In the genomic region with DNA sequence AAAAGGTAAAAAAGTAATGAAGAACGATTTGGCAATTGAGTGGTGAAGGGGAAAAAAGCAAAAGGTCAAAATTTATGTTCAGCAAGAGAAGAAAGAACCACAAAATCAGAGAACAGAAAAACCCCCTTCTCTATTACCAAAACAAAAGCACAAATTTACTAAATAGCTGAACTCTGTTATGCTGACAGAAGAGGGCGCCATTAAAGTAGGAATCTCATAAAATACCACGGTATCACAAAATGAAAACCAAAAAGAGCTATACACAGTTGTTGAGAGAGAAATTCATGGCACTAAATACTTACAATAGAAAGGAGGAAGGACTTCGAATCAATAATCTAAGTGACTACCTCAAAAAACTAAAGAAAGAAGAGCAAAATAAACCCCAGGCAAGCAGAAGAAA, we compare ENCODE assay signal across 13 cellular contexts.
DNase-seq lines count a peak whose midpoint lies in the region; ATAC-seq, FAIRE-seq and TF ChIP-seq lines count a peak whose summit lies in the region.
"Had no signal": no experiment of that assay in that cellular context is flagged by ENCODE, and none has a peak within 500 bp of the region (broad histone marks: within the 10 kb centered on the region; RNA-seq: fewer than 3 reads in every experiment).

No MANE protein-coding gene starts in this region.

- no peak for TF ChIP-seq CTCF in cardiac muscle cell (IDR thresholded peaks at IDR 0.05; ENCODE audit: low read depth, low read length)
- TF ChIP-seq CTCF in left ventricle myocardium inferior (IDR thresholded peaks at IDR 0.05; ENCODE audit: borderline replicate concordance): no peak
- peak in 1 of 3 experiments; percentile 32; a peak in 2 of 4 replicates for TF ChIP-seq CTCF in H1 (IDR thresholded peaks at IDR 0.05; ENCODE audit: control extremely low read depth in 1 of 3, insufficient read depth in 1 of 3, low read depth in 1 of 3, low read length in 3 of 3)
- TF ChIP-seq CTCF in type B pancreatic cell (conservative IDR thresholded peaks at IDR 0.05): peak; percentile 74

- no peaks in the 10 kb centered on the region for H3K36me3 ChIP-seq in cardiac muscle cell
- H3K36me3 ChIP-seq in left ventricle myocardium inferior: no peaks in the 10 kb centered on the region
- H3K36me3 ChIP-seq in H1 (ENCODE audit: control insufficient read depth in 2 of 4, insufficient read depth in 4 of 4, low read length in 3 of 4): no peaks in the 10 kb centered on the region

- CTCF ChIA-PET in H1 (lab: Charles Lee; ENCODE audit: partially characterized antibody): interaction anchor here (0.6 to 1.5 kb wide), 12 partner anchors 10 to 629 kb away, joined by 3 to 6 read pairs (median 3); no protein-coding TSS in a partner anchor

- no peaks in the 10 kb centered on the region for H4K20me1 ChIP-seq in H1 (replicated peaks in 1 of 2; ENCODE audit: control insufficient read depth in 1 of 2, insufficient read depth in 2 of 2, low read length in 2 of 2)

- no peak overlapping the region for H4K5ac ChIP-seq in H1 (ENCODE audit: insufficient read length, low read depth, low read length)

- H3K27ac ChIP-seq in cardiac muscle cell (no peak overlapping the region), left ventricle myocardium inferior (replicated peaks) (no peak overlapping the region), H1 (ENCODE audit: low read depth, low read length) (no peak overlapping the region)

- no peak overlapping the region; the same call in 1 of the 2 replicates for H2AFZ ChIP-seq in H1 (ENCODE audit: low read length)

- no peak overlapping the region for H3K14ac ChIP-seq in H1 (ENCODE audit: insufficient read length)

- H3K4me1 ChIP-seq in cardiac muscle cell (ENCODE audit: low read depth) (no peaks in the 10 kb centered on the region), left ventricle myocardium inferior (no peaks in the 10 kb centered on the region), H1 (replicated peaks in 1 of 4; ENCODE audit: control insufficient read depth in 3 of 4, insufficient read depth in 4 of 4, low read length in 3 of 4) (no peaks in the 10 kb centered on the region)

- H2BK12ac ChIP-seq in H1 (ENCODE audit: low read depth, low read length): no peak overlapping the region

- no peak overlapping the region for H3K4me2 ChIP-seq in H1 (ENCODE audit: insufficient read depth in 1 of 2, low read depth in 2 of 2, low read length in 2 of 2)

- H3K23ac ChIP-seq in H1 (ENCODE audit: insufficient read length): no peak overlapping the region

- no peaks in the 10 kb centered on the region for H3K27me3 ChIP-seq in cardiac muscle cell
- no peaks in the 10 kb centered on the region for H3K27me3 ChIP-seq in left ventricle myocardium inferior (ENCODE audit: low read depth)
- no peaks in the 10 kb centered on the region for H3K27me3 ChIP-seq in H1 (replicated peaks in 1 of 4; ENCODE audit: control insufficient read depth in 3 of 4, extremely low read depth in 1 of 4, insufficient read depth in 3 of 4, low read length in 3 of 4)

- no peak overlapping the region for H2BK15ac ChIP-seq in H1 (ENCODE audit: low read length)

- no peak overlapping the region for H2BK20ac ChIP-seq in H1 (ENCODE audit: low read length)

- peaks cover 15% of the 10 kb centered on the region for H3K27me3 Mint-ChIP-seq in type B pancreatic cell

- H3K27ac Mint-ChIP-seq in type B pancreatic cell: no peak overlapping the region
- H3K27ac Mint-ChIP-seq: dendritic cell treated with granulocyte-macrophage colony-stimulating factor and Interleukin-4, amounts not matched to agents 40 ng/mL and 50 ng/mL, for 4 days had no signal

- H3K23me2 ChIP-seq in H1 (ENCODE audit: low read depth, low read length): no peaks in the 10 kb centered on the region

- H3K9ac ChIP-seq in H1 (replicated peaks in 1 of 4; ENCODE audit: extremely low read depth in 1 of 4, low read depth in 3 of 4, low read length in 3 of 4): no peak overlapping the region

- H3K79me2 ChIP-seq in H1 (ENCODE audit: control insufficient read depth in 1 of 2, insufficient read depth in 2 of 2, low read length in 2 of 2): no peaks in the 10 kb centered on the region

- H2AK5ac ChIP-seq in H1 (ENCODE audit: low read depth, low read length): no peak overlapping the region

- no peak for TF ChIP-seq EP300 in H1 (IDR thresholded peaks at IDR 0.05; ENCODE audit: borderline replicate concordance in 1 of 2, low read depth in 2 of 2, low read length in 2 of 2)

- no peaks in the 10 kb centered on the region for H3K36me3 Mint-ChIP-seq in type B pancreatic cell

- ATAC-seq in HG03135 (IDR thresholded peaks at IDR 0.05; ENCODE audit: unreplicated experiment): no peak

- H2BK120ac ChIP-seq in H1 (replicated peaks; ENCODE audit: low read depth, low read length): no peak overlapping the region

- WGBS in H1 (ENCODE audit: extremely low coverage in 1 of 2, insufficient coverage in 1 of 2, insufficient read length in 1 of 2, insufficient replicate concordance in 2 of 2, low coverage in 1 of 2, low lambda C conversion rate in 2 of 2, missing lambda C conversion rate in 1 of 2), 2 experiments: 12% methylated on average over 3 of the region's 4 CpGs; no CpG with 5 or more reads in 1 of the 2 experiments

- no peak overlapping the region for H3K4me3 ChIP-seq in cardiac muscle cell
- no peak overlapping the region for H3K4me3 ChIP-seq in left ventricle myocardium inferior
- H3K4me3 ChIP-seq in H1 (ENCODE audit: extremely low read depth in 1 of 4, insufficient read depth in 2 of 4, low read depth in 3 of 4, low read length in 4 of 4): no peak overlapping the region

- no peaks in the 10 kb centered on the region for H3K79me1 ChIP-seq in H1 (ENCODE audit: low read depth, low read length)

- POLR2A ChIA-PET in H1 (lab: Charles Lee; ENCODE audit: partially characterized antibody): interaction anchor here (1.3 kb wide), 1 partner anchor 475 kb away, joined by 3 read pairs; no protein-coding TSS in a partner anchor

- H3K18ac ChIP-seq in H1 (ENCODE audit: extremely low read depth, low read length): no peak overlapping the region

- peak; percentile 24 for FAIRE-seq in H1 (lab: Jason Lieb, UNC)

- intact Hi-C loops in left ventricle myocardium inferior (cut with micrococcal nuclease): no loop called here

- H3K4me3 Mint-ChIP-seq in type B pancreatic cell: no peak overlapping the region
- H3K4me3 Mint-ChIP-seq: dendritic cell treated with granulocyte-macrophage colony-stimulating factor and Interleukin-4, amounts not matched to agents 40 ng/mL and 50 ng/mL, for 4 days had no signal

- H4K91ac ChIP-seq in H1 (replicated peaks; ENCODE audit: insufficient read length, low read length): no peak overlapping the region

- DNase-seq in cardiac muscle cell (ENCODE audit: low read depth in 1 of 2, low spot score in 1 of 2) (peak; percentile 0 to 13), left ventricle myocardium inferior (no peak), NCI-H748 treated with DMSO at 0.1 percent for 48 hours (lab: John Stamatoyannopoulos, UW) (peak; percentile 14), H1 (ENCODE audit: low read depth in 1 of 2, low spot score in 2 of 2) (no peak), type B pancreatic cell (ENCODE audit: extremely low spot score, unreplicated experiment) (no peak), NCI-H2196 (lab: John Stamatoyannopoulos, UW; ENCODE audit: unreplicated experiment) (no peak), NCI-H2029 (lab: John Stamatoyannopoulos, UW) (no peak)
- DNase-seq: activated effector memory CD4-positive, alpha-beta T cell treated with Interleukin-2 at 50 U/mL for 16 hours; NCI-H345; stimulated activated CD4-positive, alpha-beta T cell treated with anti-CD3 and anti-CD28 coated beads, Interleukin-4, amount 100 ng/mL, for 1 hour; substantia nigra had no signal

- no peaks in the 10 kb centered on the region for H3K4me1 Mint-ChIP-seq in type B pancreatic cell (ENCODE audit: unreplicated experiment)

- no peak overlapping the region for H3K4ac ChIP-seq in H1 (replicated peaks; ENCODE audit: insufficient read length, low read depth, low read length)

- H2BK5ac ChIP-seq in H1 (ENCODE audit: low read depth, low read length): no peak overlapping the region

- H4K8ac ChIP-seq in H1 (ENCODE audit: extremely low read depth, insufficient read depth, low read length): no peak overlapping the region

- no peak overlapping the region for H3K56ac ChIP-seq in H1 (replicated peaks; ENCODE audit: insufficient read length, low read depth, low read length)

- H3K9me3 ChIP-seq in cardiac muscle cell (ENCODE audit: low read depth): no peaks in the 10 kb centered on the region
- peaks cover 11% of the 10 kb centered on the region for H3K9me3 ChIP-seq in left ventricle myocardium inferior (replicated peaks)
- no peaks in the 10 kb centered on the region for H3K9me3 ChIP-seq in H1 (ENCODE audit: insufficient read depth in 2 of 2, low read depth in 1 of 2, low read length in 1 of 2)

- TF ChIP-seq POLR2A in H1 (IDR thresholded peaks at IDR 0.05; ENCODE audit: control extremely low read depth in 1 of 2, low read depth in 2 of 2, low read length in 2 of 2): no peak

- no peaks in the 10 kb centered on the region for H3K9me3 Mint-ChIP-seq in type B pancreatic cell
- H3K9me3 Mint-ChIP-seq: dendritic cell treated with granulocyte-macrophage colony-stimulating factor and Interleukin-4, amounts not matched to agents 40 ng/mL and 50 ng/mL, for 4 days had no signal

- peak; percentile 51 to 52 for TF ChIP-seq RAD21 in H1 (IDR thresholded peaks at IDR 0.05 in 1 of 2, conservative IDR thresholded peaks at IDR 0.05 in 1 of 2; ENCODE audit: low read depth in 2 of 2, low read length in 2 of 2)

TF ChIP-seq in H1, 55 proteins besides CTCF, POLR2A, EP300 and RAD21:
- TF ChIP-seq TAF1 (IDR thresholded peaks at IDR 0.05; ENCODE audit: low read depth, low read length) (no peak), JUN (IDR thresholded peaks at IDR 0.05; ENCODE audit: low read depth, low read length) (no peak), YY1 (IDR thresholded peaks at IDR 0.05; ENCODE audit: low read depth, low read length) (no peak), HDAC6 (IDR thresholded peaks at IDR 0.05; ENCODE audit: low read depth, low read length) (no peak)

Comparison
In these comparisons a context has a peak if more than half of its experiments do, and no peak if none do; other contexts are left out.
1. DNase-seq: peak in cardiac muscle cell (2 of 2) and NCI-H748 treated with DMSO at 0.1 percent for 48 hours (single experiment); none in left ventricle myocardium inferior (single experiment), H1 (0 of 2), type B pancreatic cell (single experiment), NCI-H2196 (single experiment) and NCI-H2029 (single experiment).